In genomic region chr15:65939901-65940617, GRCh38 we compare ENCODE assay signal across 14 cellular contexts.
DNase-seq lines count a peak whose midpoint lies in the region; ATAC-seq, FAIRE-seq and TF ChIP-seq lines count a peak whose summit lies in the region.
"Had no signal": no experiment of that assay in that cellular context is flagged by ENCODE, and none has a peak within 500 bp of the region (broad histone marks: within the 10 kb centered on the region; RNA-seq: fewer than 3 reads in every experiment).

No MANE protein-coding gene starts in this region.

- in situ Hi-C loops in HAP-1 (cut with MboI; ENCODE audit: low sequenced_read_pairs) = no loop called here

- peaks cover 16% of the 10 kb centered on the region for H3K4me1 Mint-ChIP-seq in activated naive CD4-positive, alpha-beta T cell treated with anti-CD3 and anti-CD28 coated beads, Interleukin-2, amount 10 ng/mL, durations not matched to agents 7 days and 5 days

- no peaks in the 10 kb centered on the region for H3K27me3 ChIP-seq in RWPE2 (ENCODE audit: insufficient read depth, poor library complexity, severe bottlenecking)
- no peaks in the 10 kb centered on the region for H3K27me3 ChIP-seq in upper lobe of right lung
- peaks cover 19% of the 10 kb centered on the region; the same call in 1 of the 2 replicates for H3K27me3 ChIP-seq in HAP-1 (ENCODE audit: low read depth)
- H3K27me3 ChIP-seq: adrenal gland; BLaER1 treated with 17β-estradiol and CSF1 and Interleukin-3, amounts not matched to agents 10 nM and 100 nM; right lobe of liver had no signal

- peaks cover 6% of the 10 kb centered on the region for H3K27me3 Mint-ChIP-seq in activated naive CD4-positive, alpha-beta T cell treated with anti-CD3 and anti-CD28 coated beads, Interleukin-2, amount 10 ng/mL, durations not matched to agents 7 days and 5 days

- H3K4me3 ChIP-seq in RWPE2 (ENCODE audit: severe bottlenecking) (no peak overlapping the region), upper lobe of right lung (no peak overlapping the region), HAP-1 (no peak overlapping the region)
- H3K4me3 ChIP-seq: adrenal gland; BLaER1 treated with 17β-estradiol and CSF1 and Interleukin-3, amounts not matched to agents 10 nM and 100 nM; right lobe of liver had no signal

- CTCF ChIA-PET in activated naive CD4-positive, alpha-beta T cell treated with anti-CD3 and anti-CD28 coated beads, Interleukin-2, amount 10 ng/mL, durations not matched to agents 7 days and 5 days (lab: Charles Lee) = interaction anchor here (0.9 to 1.1 kb wide), 2 partner anchors 12 to 71 kb away, joined by 3 read pairs; partner anchors contain the start of gene RAB11A

- no peaks in the 10 kb centered on the region for H3K9me3 ChIP-seq in RWPE2 (ENCODE audit: severe bottlenecking)
- no peaks in the 10 kb centered on the region for H3K9me3 ChIP-seq in upper lobe of right lung
- no peaks in the 10 kb centered on the region for H3K9me3 ChIP-seq in HAP-1
- H3K9me3 ChIP-seq: adrenal gland; BLaER1 treated with 17β-estradiol and CSF1 and Interleukin-3, amounts not matched to agents 10 nM and 100 nM; right lobe of liver had no signal

- no peaks in the 10 kb centered on the region for H3K9me3 Mint-ChIP-seq in activated naive CD4-positive, alpha-beta T cell treated with anti-CD3 and anti-CD28 coated beads, Interleukin-2, amount 10 ng/mL, durations not matched to agents 7 days and 5 days

- H3K4me3 Mint-ChIP-seq in activated naive CD4-positive, alpha-beta T cell treated with anti-CD3 and anti-CD28 coated beads, Interleukin-2, amount 10 ng/mL, durations not matched to agents 7 days and 5 days = no peak overlapping the region

- no peak for FAIRE-seq in D721Med (lab: Jason Lieb, UNC)

- intact Hi-C loops in upper lobe of right lung (cut with DNase I) = no loop called here

- H3K27ac Mint-ChIP-seq in activated naive CD4-positive, alpha-beta T cell treated with anti-CD3 and anti-CD28 coated beads, Interleukin-2, amount 10 ng/mL, durations not matched to agents 7 days and 5 days = no peak overlapping the region

- ATAC-seq in RWPE2 (ENCODE audit: low read depth) = peak; percentile 96
- ATAC-seq in upper lobe of right lung = peak; percentile 88

- H3K4me1 ChIP-seq in RWPE2 (ENCODE audit: insufficient read depth, poor library complexity, severe bottlenecking) = peaks cover 19% of the 10 kb centered on the region
- no peaks in the 10 kb centered on the region for H3K4me1 ChIP-seq in upper lobe of right lung
- no peaks in the 10 kb centered on the region for H3K4me1 ChIP-seq in HAP-1
- H3K4me1 ChIP-seq: BLaER1 treated with 17β-estradiol and CSF1 and Interleukin-3, amounts not matched to agents 10 nM and 100 nM had no signal

- H3K36me3 Mint-ChIP-seq in activated naive CD4-positive, alpha-beta T cell treated with anti-CD3 and anti-CD28 coated beads, Interleukin-2, amount 10 ng/mL, durations not matched to agents 7 days and 5 days = no peaks in the 10 kb centered on the region

- H3K27ac ChIP-seq in RWPE2 (ENCODE audit: poor library complexity, severe bottlenecking) (peak overlapping the region; percentile 73), upper lobe of right lung (no peak overlapping the region)
- H3K27ac ChIP-seq: BLaER1 treated with 17β-estradiol and CSF1 and Interleukin-3, amounts not matched to agents 10 nM and 100 nM; right lobe of liver; WERI-Rb-1 had no signal

- TF ChIP-seq CTCF in RWPE2 (IDR thresholded peaks at IDR 0.05; ENCODE audit: poor library complexity, severe bottlenecking) = no peak
- no peak for TF ChIP-seq CTCF in upper lobe of right lung (IDR thresholded peaks at IDR 0.05)
- TF ChIP-seq CTCF in D721Med (IDR thresholded peaks at IDR 0.05; ENCODE audit: insufficient read depth, missing control alignments) = no peak

- DNase-seq in NCI-H748 (lab: John Stamatoyannopoulos, UW; ENCODE audit: unreplicated experiment) (peak; percentile 20), NCI-H748 treated with DMSO at 0.1 percent for 48 hours (lab: John Stamatoyannopoulos, UW) (no peak), RWPE2 (ENCODE audit: low spot score) (no peak), glomerular visceral epithelial cell (ENCODE audit: extremely low spot score) (peak; percentile 13), upper lobe of right lung (no peak), D721Med (ENCODE audit: insufficient read length, low spot score) (no peak), HAP-1 (ENCODE audit: low spot score in 2 of 2) (no peak)
- DNase-seq in activated naive CD4-positive, alpha-beta T cell treated with anti-CD3 and anti-CD28 coated beads, Interleukin-2, amount 10 ng/mL, durations not matched to agents 7 days and 5 days = no peak
- DNase-seq: NCI-H1048; right lobe of liver; stimulated activated naive CD8-positive, alpha-beta T cell treated with anti-CD3 and anti-CD28 coated beads, Interleukin-15, Interleukin-2, amounts not matched to agents 100 U/mL and 50 U/mL, for 24 hours; WERI-Rb-1 had no signal

- H3K36me3 ChIP-seq in RWPE2 (ENCODE audit: low read depth) = no peaks in the 10 kb centered on the region
- H3K36me3 ChIP-seq in upper lobe of right lung = no peaks in the 10 kb centered on the region
- no peaks in the 10 kb centered on the region for H3K36me3 ChIP-seq in HAP-1 (replicated peaks)
- H3K36me3 ChIP-seq: adrenal gland; BLaER1 treated with 17β-estradiol and CSF1 and Interleukin-3, amounts not matched to agents 10 nM and 100 nM; right lobe of liver; WERI-Rb-1 had no signal

Comparison
In these comparisons a context has a peak if more than half of its experiments do, and no peak if none do; other contexts are left out.
1. DNase-seq: peak in NCI-H748 (single experiment) and glomerular visceral epithelial cell (single experiment); none in NCI-H748 treated with DMSO at 0.1 percent for 48 hours (single experiment), RWPE2 (single experiment), upper lobe of right lung (single experiment), D721Med (single experiment), activated naive CD4-positive, alpha-beta T cell treated with anti-CD3 and anti-CD28 coated beads, Interleukin-2, amount 10 ng/mL, durations not matched to agents 7 days and 5 days (single experiment) and HAP-1 (0 of 2).